ENCODE assay signal across 9 cellular contexts in genomic region chr11:117827521-117828511, GRCh38. TPM values are rescaled to one million over a fixed set of nuclear protein-coding genes. Genes with fewer than 3 reads are reported as not detected.
DNase-seq lines count a peak whose midpoint lies in the region; ATAC-seq and TF ChIP-seq lines count a peak whose summit lies in the region.
"Had no signal": no experiment of that assay in that cellular context is flagged by ENCODE, and none has a peak within 500 bp of the region (broad histone marks: within the 10 kb centered on the region; RNA-seq: fewer than 3 reads in every experiment).

No MANE protein-coding gene starts in this region.

- intact Hi-C loops in spleen (cut with DNase I; ENCODE audit: low total_unique reads) = no loop called here

- POLR2A ChIA-PET in T-cell (lab: Charles Lee) = interaction anchor here (0.6 kb wide), 2 partner anchors 12 to 117 kb away, joined by 3 to 5 read pairs; no protein-coding TSS in a partner anchor
- POLR2A ChIA-PET in GM10248 (lab: Yijun Ruan, JAX) = no interaction called here

- CTCF ChIA-PET in T-cell (lab: Charles Lee) = interaction anchor here (0.6 to 1.5 kb wide), 9 partner anchors 10 to 225 kb away, joined by 3 to 4 read pairs (median 3); no protein-coding TSS in a partner anchor
- CTCF ChIA-PET in GM10248 (lab: Yijun Ruan, JAX) = interaction anchor here (0.8 to 15.1 kb wide), 8 partner anchors 11 to 402 kb away, joined by 3 to 344 read pairs (median 10); partner anchors contain the start of gene DSCAML1

- TF ChIP-seq CTCF in spleen (IDR thresholded peaks at IDR 0.05 in 8 of 11, conservative IDR thresholded peaks at IDR 0.05 in 3 of 11) (no peak), GM10248 (IDR thresholded peaks at IDR 0.05; ENCODE audit: control extremely low read depth, extremely low read depth, low read depth, missing control alignments) (no peak)

- peak overlapping the region; percentile 84 to 86 for H3K27ac Mint-ChIP-seq in T-cell

- no peaks in the 10 kb centered on the region for H3K9me3 Mint-ChIP-seq in T-cell

- no peaks in the 10 kb centered on the region for H3K36me3 ChIP-seq in effector memory CD4-positive, alpha-beta T cell (ENCODE audit: control insufficient read depth, insufficient read depth, low read length)
- no peaks in the 10 kb centered on the region for H3K36me3 ChIP-seq in spleen

- ATAC-seq in T-cell (replicated peaks in 1 of 4) (peak; percentile 51 to 61 (median 58)), GM18520 (IDR thresholded peaks at IDR 0.05; ENCODE audit: unreplicated experiment) (no peak), GM18868 (IDR thresholded peaks at IDR 0.05; ENCODE audit: unreplicated experiment) (no peak)

- H3K4me1 ChIP-seq in effector memory CD4-positive, alpha-beta T cell (ENCODE audit: control insufficient read depth, insufficient read depth, low read length, poor library complexity, severe bottlenecking) = peaks cover 34% of the 10 kb centered on the region
- H3K4me1 ChIP-seq in spleen = peaks cover 45 to 84% (median 69%) of the 10 kb centered on the region in 6 donors

- peak overlapping the region; percentile 45 to 60 (median 51) for H3K4me3 Mint-ChIP-seq in T-cell

- no peak for TF ChIP-seq POLR2A in spleen (IDR thresholded peaks at IDR 0.05)

- peaks cover 64 to 84% (median 78%) of the 10 kb centered on the region in 3 donors for H3K4me1 Mint-ChIP-seq in T-cell

- H3K4me3 ChIP-seq in effector memory CD4-positive, alpha-beta T cell (ENCODE audit: insufficient read depth, low read depth, low read length, poor library complexity, severe bottlenecking) = no peak overlapping the region
- no peak overlapping the region for H3K4me3 ChIP-seq in spleen

- H3K9me3 ChIP-seq in effector memory CD4-positive, alpha-beta T cell (ENCODE audit: control insufficient read depth, low read length) = no peaks in the 10 kb centered on the region
- no peaks in the 10 kb centered on the region for H3K9me3 ChIP-seq in spleen

- no peaks in the 10 kb centered on the region for H3K27me3 Mint-ChIP-seq in T-cell

- DNase-seq in NCI-H1105 treated with DMSO at 0.1 percent for 48 hours (lab: John Stamatoyannopoulos, UW) = peak; percentile 33
- no peak for DNase-seq in NCI-H1105 (lab: John Stamatoyannopoulos, UW)
- DNase-seq in T-cell = peak in 21 of 34 experiments; percentile 17 to 61 (median 37)
- DNase-seq in effector memory CD4-positive, alpha-beta T cell = peak in 2 of 3 donors; percentile 22 to 26
- peak; percentile 72 for DNase-seq in spleen
- no peak for DNase-seq in GM10248 (ENCODE audit: extremely low spot score)

- H3K27ac ChIP-seq in effector memory CD4-positive, alpha-beta T cell (ENCODE audit: insufficient read depth, low read length, poor library complexity, severe bottlenecking) = peak overlapping the region; percentile 29
- H3K27ac ChIP-seq in spleen = peak overlapping the region in 5 of 8 donors; percentile 14 to 51 (median 39)

- H3K27me3 ChIP-seq in effector memory CD4-positive, alpha-beta T cell (replicated peaks; ENCODE audit: control insufficient read depth, insufficient read depth, low read length, poor library complexity, severe bottlenecking) = no peaks in the 10 kb centered on the region
- H3K27me3 ChIP-seq in spleen (replicated peaks in 1 of 7) = peaks cover 0 to 36% (median 0%) of the 10 kb centered on the region in 7 donors

- WGBS in spleen, 5 donors = 61 to 73% (median 63%) methylated on average over 11 to 15 of the region's 15 CpGs

- no peaks in the 10 kb centered on the region for H3K36me3 Mint-ChIP-seq in T-cell

RNA-seq across cellular contexts. Expression of gene FXYD2, which starts 3.3 kb away (rescaled TPM):
- total RNA-seq in T-cell = 10 to 100 TPM in 4 of 5 donors, 1 to 10 TPM in 1; 4.3 to 26.0 (median 14.7) TPM
- total RNA-seq in spleen = 10 to 100 TPM in 2 of 7 donors, 1 to 10 TPM in 5; 4.7 to 20.0 (median 7.3) TPM
- 10 to 100 TPM in 1 of 3 donors, 1 to 10 TPM in 2; 8.3 to 18.4 (median 9.8) TPM for polyA plus RNA-seq in spleen
- total RNA-seq: A172 had no signal

RNA-seq across cellular contexts. Expression of gene DSCAML1, which starts 30.8 kb away (rescaled TPM):
- 1 to 10 TPM in 2 of 5 donors, under 1 TPM in 3; 0.15 to 2.4 (median 0.96) TPM for total RNA-seq in T-cell
- total RNA-seq in spleen = 10 to 100 TPM in 1 of 7 donors, 1 to 10 TPM in 5, under 1 TPM in 1; 0.54 to 10.7 (median 3.6) TPM
- polyA plus RNA-seq in spleen = under 1 TPM; 0.07 to 0.41 (median 0.35) TPM
- total RNA-seq: A172 had no signal

RNA-seq across cellular contexts. Expression of gene FXYD6, which starts 48.6 kb away (rescaled TPM):
- total RNA-seq in T-cell (under 1 TPM in 3 of 5 donors, not detected in 2; 0.38 to 0.73 (median 0.53) TPM), spleen (100 to 1,000 TPM in 5 of 7 donors, 10 to 100 TPM in 2; 75.4 to 230 (median 140) TPM)
- 10 to 100 TPM; 40.8 to 71.5 (median 51.4) TPM for polyA plus RNA-seq in spleen

Comparison
In these comparisons a context has a peak if more than half of its experiments do, and no peak if none do; other contexts are left out.
1. DNase-seq: peak in NCI-H1105 treated with DMSO at 0.1 percent for 48 hours (single experiment), T-cell (21 of 34), effector memory CD4-positive, alpha-beta T cell (2 of 3) and spleen (single experiment); none in NCI-H1105 (single experiment) and GM10248 (single experiment).
2. ATAC-seq: peak in T-cell (4 of 4); none in GM18520 (single experiment) and GM18868 (single experiment).
3. RNA of gene FXYD6, which starts 48.6 kb away (total RNA-seq): 75.4 to 230 TPM in spleen; 0.38 to 0.73 TPM in T-cell; every median in the first group is over 10 times any median in the second.